9 cellular contexts compared by ENCODE assay signal in the genomic region with DNA sequence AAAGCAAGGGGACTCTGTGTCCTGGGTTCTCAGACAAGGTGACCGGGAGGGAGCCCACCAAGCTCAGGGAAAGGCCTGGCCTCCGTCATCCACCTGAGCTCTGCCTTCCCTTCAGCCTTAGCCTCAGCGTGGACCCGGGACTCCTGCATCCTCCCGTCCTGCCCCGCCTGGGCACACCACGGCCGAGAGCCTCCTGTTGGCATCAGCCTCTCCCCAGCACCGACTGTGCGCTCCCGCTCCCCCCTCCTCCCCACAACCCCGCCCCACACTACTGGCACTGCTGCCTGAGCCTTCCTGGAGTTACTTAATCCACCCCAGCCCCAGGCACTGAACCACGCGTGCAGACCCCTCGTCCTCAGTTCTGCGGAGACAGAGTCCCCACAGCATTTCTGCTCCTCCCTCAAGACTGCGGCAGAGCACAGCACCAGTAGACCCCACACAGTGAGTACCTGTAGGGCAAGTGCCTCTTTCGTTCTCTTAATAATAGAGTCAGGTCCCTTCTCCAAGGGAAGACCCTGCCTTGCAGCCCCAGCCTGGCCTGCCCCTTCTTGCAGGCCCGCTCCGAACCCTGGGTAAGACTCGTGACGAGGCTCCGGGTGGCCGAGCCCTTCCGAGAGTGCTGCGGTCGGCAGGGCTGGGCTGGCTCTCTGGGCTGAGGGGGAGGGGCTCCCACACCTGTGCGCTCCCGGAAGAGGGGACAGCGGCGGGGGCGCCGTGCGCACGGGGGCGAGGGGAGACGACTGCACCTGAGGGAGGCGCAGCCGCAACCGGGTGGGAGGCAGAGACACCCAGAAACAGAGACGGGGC. TPM values are rescaled to one million over a fixed set of nuclear protein-coding genes. Genes with fewer than 3 reads are reported as not detected.
DNase-seq lines count a peak whose midpoint lies in the region; ATAC-seq and TF ChIP-seq lines count a peak whose summit lies in the region.
"Had no signal": no experiment of that assay in that cellular context is flagged by ENCODE, and none has a peak within 500 bp of the region (broad histone marks: within the 10 kb centered on the region; RNA-seq: fewer than 3 reads in every experiment).

A gene with protein sequence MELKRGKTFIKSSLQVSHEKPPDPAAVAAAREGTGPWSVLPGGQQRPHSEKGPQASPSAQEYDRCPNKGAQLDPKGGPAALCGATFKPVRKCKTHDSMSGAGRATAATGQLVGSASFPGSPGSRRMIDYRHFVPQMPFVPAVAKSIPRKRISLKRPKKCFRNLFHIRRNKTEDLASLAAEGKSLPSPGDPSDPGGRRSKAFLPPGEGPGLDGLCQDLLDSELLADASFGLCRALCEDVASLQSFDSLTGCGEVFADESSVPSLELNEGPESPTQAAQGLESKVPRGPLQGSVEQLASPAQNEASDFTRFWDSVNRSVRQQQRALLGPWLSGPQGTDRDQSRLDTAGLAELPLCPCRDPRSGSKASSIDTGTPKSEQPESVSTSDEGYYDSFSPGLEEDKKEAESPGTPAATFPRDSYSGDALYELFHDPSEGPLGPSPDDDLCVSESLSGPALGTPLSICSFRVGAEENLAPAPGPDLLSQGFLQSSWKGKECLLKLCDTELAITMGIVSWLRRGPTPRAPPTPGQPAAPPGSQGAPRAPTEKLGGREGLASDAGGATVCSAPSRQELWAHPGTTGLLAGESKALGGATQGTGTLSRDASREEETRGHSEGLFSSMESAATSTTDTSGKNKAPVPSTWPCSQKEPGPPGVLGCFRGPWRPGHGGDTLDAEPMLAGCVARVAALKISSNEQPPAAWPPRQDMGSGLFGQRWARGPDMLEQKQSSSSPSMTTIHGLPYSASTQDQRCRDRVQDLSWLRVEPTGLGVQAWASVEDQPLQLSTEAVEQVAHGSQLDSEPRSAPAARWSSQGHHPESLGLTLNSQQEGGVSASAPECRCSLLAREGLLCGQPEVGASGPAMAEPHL (plus strand): TSS at position 307 of the 807 bp plus-strand sequence. CDS start 6,533 bp downstream, outside the sequence.

- TF ChIP-seq CTCF in chondrocyte (IDR thresholded peaks at IDR 0.05) (no peak), neural crest cell (conservative IDR thresholded peaks at IDR 0.05) (no peak)

- CTCF ChIA-PET in activated CD4-positive, alpha-beta T cell treated with anti-CD3 and anti-CD28 coated beads, Interleukin-2, amount 10 ng/mL, durations not matched to agents 7 days and 5 days (lab: Charles Lee) = interaction anchor here (1.5 kb wide), 1 partner anchor 42 kb away, joined by 3 read pairs; no protein-coding TSS in a partner anchor

- H3K4me3 Mint-ChIP-seq in chondrocyte (ENCODE audit: unreplicated experiment) (peak within 1 kb of the TSS; percentile 44), neural crest cell (peak within 1 kb of the TSS; percentile 83)
- H3K4me3 Mint-ChIP-seq in activated CD4-positive, alpha-beta T cell treated with anti-CD3 and anti-CD28 coated beads, Interleukin-2, amount 10 ng/mL, durations not matched to agents 7 days and 5 days = no peak within 1 kb of the TSS

- H3K36me3 Mint-ChIP-seq in chondrocyte (ENCODE audit: low read depth) = no peaks in the 10 kb centered on the region
- H3K36me3 Mint-ChIP-seq in neural crest cell (ENCODE audit: low read depth) = no peaks in the 10 kb centered on the region
- no peaks in the 10 kb centered on the region for H3K36me3 Mint-ChIP-seq in activated CD4-positive, alpha-beta T cell treated with anti-CD3 and anti-CD28 coated beads, Interleukin-2, amount 10 ng/mL, durations not matched to agents 7 days and 5 days (ENCODE audit: low read depth)

- H3K27ac Mint-ChIP-seq in chondrocyte (ENCODE audit: unreplicated experiment) = no peak within 1 kb of the TSS
- H3K27ac Mint-ChIP-seq in neural crest cell (ENCODE audit: unreplicated experiment) = no peak within 1 kb of the TSS
- H3K27ac Mint-ChIP-seq in activated CD4-positive, alpha-beta T cell treated with anti-CD3 and anti-CD28 coated beads, Interleukin-2, amount 10 ng/mL, durations not matched to agents 7 days and 5 days = no peak within 1 kb of the TSS

- ATAC-seq in HG02885 (IDR thresholded peaks at IDR 0.05; ENCODE audit: poor library complexity, unreplicated experiment) = no peak
- no peak for ATAC-seq in HG02970 (IDR thresholded peaks at IDR 0.05; ENCODE audit: low FRiP score, unreplicated experiment)
- no peak for ATAC-seq in HG03095 (IDR thresholded peaks at IDR 0.05; ENCODE audit: unreplicated experiment)

- peaks cover 47% of the 10 kb centered on the region for H3K27me3 Mint-ChIP-seq in chondrocyte (ENCODE audit: low read depth)
- H3K27me3 Mint-ChIP-seq in neural crest cell (ENCODE audit: low read depth) = peaks cover 81% of the 10 kb centered on the region
- H3K27me3 Mint-ChIP-seq in activated CD4-positive, alpha-beta T cell treated with anti-CD3 and anti-CD28 coated beads, Interleukin-2, amount 10 ng/mL, durations not matched to agents 7 days and 5 days = peaks cover 38% of the 10 kb centered on the region

- DNase-seq in ELF-1 (ENCODE audit: low read depth, low spot score) (peak; percentile 78), NCI-H1105 (lab: John Stamatoyannopoulos, UW) (peak; percentile 54), chondrocyte (ENCODE audit: low spot score) (no peak), neural crest cell (ENCODE audit: low read depth, low spot score) (peak; percentile 32)
- no peak for DNase-seq in activated CD4-positive, alpha-beta T cell treated with anti-CD3 and anti-CD28 coated beads, Interleukin-2, amount 10 ng/mL, durations not matched to agents 7 days and 5 days

- peaks cover 2% of the 10 kb centered on the region for H3K4me1 Mint-ChIP-seq in chondrocyte (ENCODE audit: low read depth)
- H3K4me1 Mint-ChIP-seq in neural crest cell = peaks cover 10% of the 10 kb centered on the region
- H3K4me1 Mint-ChIP-seq in activated CD4-positive, alpha-beta T cell treated with anti-CD3 and anti-CD28 coated beads, Interleukin-2, amount 10 ng/mL, durations not matched to agents 7 days and 5 days = peaks cover 1% of the 10 kb centered on the region

- POLR2A ChIA-PET in activated CD4-positive, alpha-beta T cell treated with anti-CD3 and anti-CD28 coated beads, Interleukin-2, amount 10 ng/mL, durations not matched to agents 7 days and 5 days (lab: Charles Lee) = no interaction called here

- no peaks in the 10 kb centered on the region for H3K9me3 Mint-ChIP-seq in chondrocyte (ENCODE audit: low read depth)
- no peaks in the 10 kb centered on the region for H3K9me3 Mint-ChIP-seq in neural crest cell
- H3K9me3 Mint-ChIP-seq in activated CD4-positive, alpha-beta T cell treated with anti-CD3 and anti-CD28 coated beads, Interleukin-2, amount 10 ng/mL, durations not matched to agents 7 days and 5 days = no peaks in the 10 kb centered on the region

RNA-seq across cellular contexts. Expression of the gene that starts here (rescaled TPM):
- not detected in 3 replicates for total RNA-seq in chondrocyte
- total RNA-seq in neural crest cell = 1.3 and 1.4 TPM in 2 replicates
- total RNA-seq in activated CD4-positive, alpha-beta T cell treated with anti-CD3 and anti-CD28 coated beads, Interleukin-2, amount 10 ng/mL, durations not matched to agents 7 days and 5 days = not detected
- total RNA-seq: SJSA1 had no signal

Comparison
In these comparisons a context has a peak if more than half of its experiments do, and no peak if none do; other contexts are left out.
1. DNase-seq: peak in ELF-1 (single experiment), NCI-H1105 (single experiment) and neural crest cell (single experiment); none in chondrocyte (single experiment) and activated CD4-positive, alpha-beta T cell treated with anti-CD3 and anti-CD28 coated beads, Interleukin-2, amount 10 ng/mL, durations not matched to agents 7 days and 5 days (single experiment).